24 cellular contexts compared by ENCODE assay signal in genomic region chr12:126998747-126999285, GRCh38.
DNase-seq lines count a peak whose midpoint lies in the region; ATAC-seq and TF ChIP-seq lines count a peak whose summit lies in the region.
"Had no signal": no experiment of that assay in that cellular context is flagged by ENCODE, and none has a peak within 500 bp of the region (broad histone marks: within the 10 kb centered on the region; RNA-seq: fewer than 3 reads in every experiment).

No MANE protein-coding gene starts in this region.

- no peaks in the 10 kb centered on the region for H3K27me3 Mint-ChIP-seq in activated CD4-positive, alpha-beta T cell treated with anti-CD3 and anti-CD28 coated beads for 36 hours
- H3K27me3 Mint-ChIP-seq: activated B cell treated with CpG ODN at 0.5 μM for 24 hours had no signal

- no peak overlapping the region for H3K18ac ChIP-seq in neuronal stem cell (ENCODE audit: low read length)

- H3K9me3 ChIP-seq in PC-3 (ENCODE audit: low read length): no peaks in the 10 kb centered on the region
- H3K9me3 ChIP-seq in neuronal stem cell (replicated peaks in 1 of 2; ENCODE audit: control insufficient read depth in 2 of 2, insufficient read depth in 1 of 2, low read depth in 1 of 2, low read length in 2 of 2): no peaks in the 10 kb centered on the region
- H3K9me3 ChIP-seq: HAP-1, neutrophil, prostate gland, upper lobe of left lung had no signal

- H3K4me2 ChIP-seq in PC-3 (ENCODE audit: low read length) (no peak overlapping the region), neuronal stem cell (ENCODE audit: insufficient read depth, low read length, poor library complexity, severe bottlenecking) (no peak overlapping the region)

- WGBS in neuronal stem cell (ENCODE audit: extremely low coverage in 2 of 2, insufficient read length in 2 of 2, insufficient replicate concordance in 1 of 2), 2 donors: no CpG with 5 or more reads among the region's 10 CpGs

- H4K20me1 ChIP-seq in PC-3 (ENCODE audit: low read length): no peaks in the 10 kb centered on the region

- H3K27ac ChIP-seq in PC-3 (ENCODE audit: low read length) (no peak overlapping the region), neuronal stem cell (replicated peaks; ENCODE audit: low read length) (peak overlapping the region; percentile 40)
- H3K27ac ChIP-seq: HL-60, neutrophil, prostate gland, upper lobe of left lung had no signal

- no peak overlapping the region for H2BK15ac ChIP-seq in neuronal stem cell (ENCODE audit: low read length)

- H3K9me3 Mint-ChIP-seq in activated CD4-positive, alpha-beta T cell treated with anti-CD3 and anti-CD28 coated beads for 36 hours (ENCODE audit: low read depth): peaks cover 1% of the 10 kb centered on the region
- H3K9me3 Mint-ChIP-seq: activated naive CD4-positive, alpha-beta T cell treated with anti-CD3 and anti-CD28 coated beads for 36 hours had no signal

- H3K4me3 ChIP-seq in PC-3 (ENCODE audit: low read length): no peak overlapping the region
- H3K4me3 ChIP-seq in neuronal stem cell (ENCODE audit: low read length in 2 of 2): no peak overlapping the region
- H3K4me3 ChIP-seq: HAP-1, prostate gland, upper lobe of left lung had no signal

- H3K36me3 ChIP-seq in PC-3 (ENCODE audit: low read depth, low read length) (no peaks in the 10 kb centered on the region), neuronal stem cell (replicated peaks in 1 of 2; ENCODE audit: control insufficient read depth in 2 of 2, insufficient read depth in 2 of 2, low read length in 2 of 2) (no peaks in the 10 kb centered on the region)
- H3K36me3 ChIP-seq: HAP-1, neutrophil, prostate gland, upper lobe of left lung had no signal

- BruUV-seq in PC-3 (replicated peaks; lab: Mats Ljungman, UMichigan): no TSS peak

- no peak overlapping the region for H2AFZ ChIP-seq in PC-3 (ENCODE audit: low read length)
- peak overlapping the region; percentile 62 for H2AFZ ChIP-seq in neuronal stem cell (ENCODE audit: low read length)

- POLR2A ChIA-PET in activated CD4-positive, alpha-beta T cell treated with anti-CD3 and anti-CD28 coated beads for 36 hours (lab: Charles Lee): no interaction called here
- POLR2A ChIA-PET in PC-3 (lab: Charles Lee; ENCODE audit: unreplicated experiment): no interaction called here

- CTCF ChIA-PET in activated CD4-positive, alpha-beta T cell treated with anti-CD3 and anti-CD28 coated beads for 36 hours (lab: Charles Lee): no interaction called here
- CTCF ChIA-PET in PC-3 (lab: Charles Lee): no interaction called here

- H3K9me2 ChIP-seq in PC-3 (replicated peaks; ENCODE audit: low read length): no peaks in the 10 kb centered on the region

- no peak overlapping the region for H4K91ac ChIP-seq in neuronal stem cell (ENCODE audit: low read depth, low read length, poor library complexity)

- H4K8ac ChIP-seq in neuronal stem cell (ENCODE audit: low read depth, low read length): no peak overlapping the region

- no peak overlapping the region for H2BK5ac ChIP-seq in neuronal stem cell (ENCODE audit: low read length)

- no peaks in the 10 kb centered on the region for H3F3A ChIP-seq in PC-3 (ENCODE audit: low read length, unreplicated experiment)

- no peak overlapping the region for H3K9ac ChIP-seq in PC-3 (ENCODE audit: low read length)
- H3K9ac ChIP-seq in neuronal stem cell (ENCODE audit: low read depth, low read length, poor library complexity): no peak overlapping the region

- no peaks in the 10 kb centered on the region for H3K79me1 ChIP-seq in neuronal stem cell (ENCODE audit: low read depth, low read length)

- no peak overlapping the region for H3K4ac ChIP-seq in neuronal stem cell (ENCODE audit: low read length)

- intact Hi-C loops in activated CD4-positive, alpha-beta T cell treated with anti-CD3 and anti-CD28 coated beads for 36 hours (cut with DNase I, micrococcal nuclease): no loop called here
- intact Hi-C loops in PC-3 (cut with micrococcal nuclease): no loop called here

- no peak overlapping the region for H3K27ac Mint-ChIP-seq in activated CD4-positive, alpha-beta T cell treated with anti-CD3 and anti-CD28 coated beads for 36 hours
- H3K27ac Mint-ChIP-seq: activated B cell treated with CpG ODN at 0.5 μM for 24 hours; activated CD8-positive, alpha-beta T cell treated with anti-CD3 and anti-CD28 coated beads, Interleukin-2, amount 10 ng/mL, durations not matched to agents 7 days and 5 days; activated naive CD4-positive, alpha-beta T cell treated with anti-CD3 and anti-CD28 coated beads for 36 hours; CD8-positive, alpha-beta memory T cell had no signal

- H3K36me3 Mint-ChIP-seq in activated CD4-positive, alpha-beta T cell treated with anti-CD3 and anti-CD28 coated beads for 36 hours (ENCODE audit: low read depth): no peaks in the 10 kb centered on the region
- H3K36me3 Mint-ChIP-seq: CD8-positive, alpha-beta memory T cell had no signal

- H2AK5ac ChIP-seq in neuronal stem cell (ENCODE audit: low read depth, low read length): no peak overlapping the region

- H3K27me3 ChIP-seq in PC-3 (ENCODE audit: low read length) (peaks cover 70% of the 10 kb centered on the region), neuronal stem cell (ENCODE audit: control insufficient read depth in 3 of 3, insufficient read depth in 3 of 3, low read depth in 1 of 3, low read length in 3 of 3) (no peaks in the 10 kb centered on the region)
- H3K27me3 ChIP-seq: neutrophil, upper lobe of left lung had no signal

- peaks cover 2% of the 10 kb centered on the region for H3K4me1 Mint-ChIP-seq in activated CD4-positive, alpha-beta T cell treated with anti-CD3 and anti-CD28 coated beads for 36 hours
- H3K4me1 Mint-ChIP-seq: activated B cell treated with CpG ODN at 0.5 μM for 24 hours; CD8-positive, alpha-beta memory T cell had no signal

- no peak for TF ChIP-seq CTCF in PC-3 (conservative IDR thresholded peaks at IDR 0.05; ENCODE audit: low read depth, low read length)

- DNase-seq in activated CD4-positive, alpha-beta T cell treated with anti-CD3 and anti-CD28 coated beads for 36 hours: peak; percentile 7
- no peak for DNase-seq in activated CD4-positive, alpha-beta T cell treated with anti-CD3 and anti-CD28 coated beads, Interleukin-2, amount 50 U/mL, for 1 hour
- DNase-seq in PC-3 (no peak), ecto neural progenitor cell (ENCODE audit: low spot score) (peak; percentile 58), neuronal stem cell (ENCODE audit: low spot score) (peak; percentile 60), NCI-H1436 treated with DMSO at 0.1 percent for 48 hours (lab: John Stamatoyannopoulos, UW) (no peak), SKM-1 (lab: John Stamatoyannopoulos, UW; ENCODE audit: unreplicated experiment) (no peak)
- DNase-seq: activated B cell treated with CpG ODN at 0.5 μM for 24 hours; activated CD8-positive, alpha-beta T cell treated with anti-CD3 and anti-CD28 coated beads, Interleukin-2, amount 10 ng/mL, durations not matched to agents 7 days and 5 days; activated naive CD4-positive, alpha-beta T cell treated with anti-CD3 and anti-CD28 coated beads for 36 hours; amygdala; CD8-positive, alpha-beta memory T cell; DMS79 treated with DMSO at 0.1 percent for 48 hours; IMR-90; NCI-H1105; NCI-H2029 treated with DMSO at 0.1 percent for 48 hours; NCI-H345; upper lobe of left lung had no signal

- H3K4me1 ChIP-seq in PC-3 (ENCODE audit: insufficient read depth, low read length): no peaks in the 10 kb centered on the region
- H3K4me1 ChIP-seq in neuronal stem cell (ENCODE audit: control insufficient read depth in 2 of 2, insufficient read depth in 1 of 2, low read depth in 1 of 2, low read length in 2 of 2): peaks cover 3 to 7% of the 10 kb centered on the region in 2 donors
- H3K4me1 ChIP-seq: HAP-1, prostate gland, upper lobe of left lung had no signal

- no peaks in the 10 kb centered on the region for H3K79me2 ChIP-seq in PC-3 (ENCODE audit: low read length)

- H3K14ac ChIP-seq in neuronal stem cell (ENCODE audit: low read length): no peak overlapping the region

- ATAC-seq in activated CD4-positive, alpha-beta T cell treated with anti-CD3 and anti-CD28 coated beads for 36 hours: peak; percentile 88
- ATAC-seq in PC-3 (peak; percentile 46), HG03139 (IDR thresholded peaks at IDR 0.05; ENCODE audit: unreplicated experiment) (no peak)
- ATAC-seq: activated CD8-positive, alpha-beta T cell treated with anti-CD3 and anti-CD28 coated beads, Interleukin-2, amount 10 ng/mL, durations not matched to agents 7 days and 5 days; Right ventricle myocardium inferior had no signal

- H2BK12ac ChIP-seq in neuronal stem cell (ENCODE audit: low read length): no peak overlapping the region

- H3K23ac ChIP-seq in neuronal stem cell (ENCODE audit: low read depth, low read length, poor library complexity): no peak overlapping the region

- no peak overlapping the region for H2BK120ac ChIP-seq in neuronal stem cell (ENCODE audit: low read depth, low read length)

- H3K4me3 Mint-ChIP-seq in activated CD4-positive, alpha-beta T cell treated with anti-CD3 and anti-CD28 coated beads for 36 hours: no peak overlapping the region
- H3K4me3 Mint-ChIP-seq: activated B cell treated with CpG ODN at 0.5 μM for 24 hours; activated CD8-positive, alpha-beta T cell treated with anti-CD3 and anti-CD28 coated beads, Interleukin-2, amount 10 ng/mL, durations not matched to agents 7 days and 5 days; activated naive CD4-positive, alpha-beta T cell treated with anti-CD3 and anti-CD28 coated beads for 36 hours; CD8-positive, alpha-beta memory T cell had no signal

Comparison
In these comparisons a context has a peak if more than half of its experiments do, and no peak if none do; other contexts are left out.
1. DNase-seq: peak in activated CD4-positive, alpha-beta T cell treated with anti-CD3 and anti-CD28 coated beads for 36 hours (single experiment), ecto neural progenitor cell (single experiment) and neuronal stem cell (single experiment); none in activated CD4-positive, alpha-beta T cell treated with anti-CD3 and anti-CD28 coated beads, Interleukin-2, amount 50 U/mL, for 1 hour (single experiment), PC-3 (single experiment), NCI-H1436 treated with DMSO at 0.1 percent for 48 hours (single experiment) and SKM-1 (single experiment).